In genomic region chr11:110410638-110411037, GRCh38 we compare ENCODE assay signal across 16 cellular contexts. TPM values are rescaled to one million over a fixed set of nuclear protein-coding genes. Genes with fewer than 3 reads are reported as not detected.
DNase-seq lines count a peak whose midpoint lies in the region; ATAC-seq and TF ChIP-seq lines count a peak whose summit lies in the region.
"Had no signal": no experiment of that assay in that cellular context is flagged by ENCODE, and none has a peak within 500 bp of the region (broad histone marks: within the 10 kb centered on the region; RNA-seq: fewer than 3 reads in every experiment).

No MANE protein-coding gene starts in this region.

- H3K9me3 ChIP-seq in SK-N-MC (ENCODE audit: low read depth, low read length) (no peaks in the 10 kb centered on the region), adrenal gland (replicated peaks in 1 of 3) (no peaks in the 10 kb centered on the region), trophoblast cell (ENCODE audit: insufficient read depth, low read depth, low read length) (no peaks in the 10 kb centered on the region), Caco-2 (peaks cover 16% of the 10 kb centered on the region)
- H3K9me3 ChIP-seq: A549, BE2C had no signal

- intact Hi-C loops in adrenal gland (cut with DNase I) (no loop called here), Caco-2 (cut with micrococcal nuclease; ENCODE audit: unreplicated experiment) (no loop called here)
- intact Hi-C loops in activated naive CD4-positive, alpha-beta T cell treated with anti-CD3 and anti-CD28 coated beads for 36 hours (cut with micrococcal nuclease) = no loop called here

- BruUV-seq in Caco-2 (replicated peaks; lab: Mats Ljungman, UMichigan) = no TSS peak

- ATAC-seq in foreskin keratinocyte = no peak
- ATAC-seq: A549, GM23338 had no signal

- no peak overlapping the region for H2AFZ ChIP-seq in trophoblast cell (ENCODE audit: insufficient read depth, low read length, poor library complexity)
- H2AFZ ChIP-seq: GM23338 had no signal

- no peak overlapping the region for H3K4me3 Mint-ChIP-seq in Caco-2 (ENCODE audit: unreplicated experiment)
- H3K4me3 Mint-ChIP-seq in activated naive CD4-positive, alpha-beta T cell treated with anti-CD3 and anti-CD28 coated beads for 36 hours = no peak overlapping the region
- H3K4me3 Mint-ChIP-seq: CD4-positive, alpha-beta memory T cell; GM23338 had no signal

- H3K4ac ChIP-seq in trophoblast cell (ENCODE audit: low read depth, low read length) = no peak overlapping the region

- H3K4me1 ChIP-seq in adrenal gland (replicated peaks in 1 of 2) (peaks cover 13 to 24% of the 10 kb centered on the region in 2 donors), trophoblast cell (ENCODE audit: control insufficient read depth in 1 of 2, insufficient read depth in 2 of 2, low read length in 2 of 2) (peaks cover 0 to 3% of the 10 kb centered on the region in 2 experiments), Caco-2 (peaks cover 11% of the 10 kb centered on the region), foreskin keratinocyte (no peaks in the 10 kb centered on the region)
- H3K4me1 ChIP-seq: A549, BE2C had no signal

- H3K4me3 ChIP-seq in NB4 (ENCODE audit: low read depth, low read length) = no peak overlapping the region
- H3K4me3 ChIP-seq in SK-N-MC = no peak overlapping the region
- no peak overlapping the region for H3K4me3 ChIP-seq in adrenal gland
- no peak overlapping the region for H3K4me3 ChIP-seq in trophoblast cell (ENCODE audit: low read depth, low read length)
- H3K4me3 ChIP-seq in Caco-2 (ENCODE audit: low read depth, low read length) = no peak overlapping the region
- H3K4me3 ChIP-seq: A549, GM23338 had no signal

- TF ChIP-seq POLR2A in NB4 (IDR thresholded peaks at IDR 0.05; ENCODE audit: extremely low read depth, insufficient read length) = no peak
- no peak for TF ChIP-seq POLR2A in adrenal gland (IDR thresholded peaks at IDR 0.05)

- no peaks in the 10 kb centered on the region for H3K27me3 Mint-ChIP-seq in Caco-2 (ENCODE audit: insufficient read depth, unreplicated experiment)
- H3K27me3 Mint-ChIP-seq in activated naive CD4-positive, alpha-beta T cell treated with anti-CD3 and anti-CD28 coated beads for 36 hours (ENCODE audit: low read depth) = peaks cover 2% of the 10 kb centered on the region

- H3K36me3 ChIP-seq in SK-N-MC (ENCODE audit: insufficient read depth, low read length) (peaks cover 46% of the 10 kb centered on the region), adrenal gland (replicated peaks in 1 of 2) (no peaks in the 10 kb centered on the region), trophoblast cell (ENCODE audit: control insufficient read depth in 1 of 2, insufficient read depth in 2 of 2, low read length in 2 of 2) (peaks cover 0 to 2% of the 10 kb centered on the region in 2 experiments), Caco-2 (ENCODE audit: control insufficient read depth, insufficient read depth, low read length) (no peaks in the 10 kb centered on the region)
- H3K36me3 ChIP-seq: BE2C had no signal

- peaks cover 6% of the 10 kb centered on the region for H3K4me1 Mint-ChIP-seq in Caco-2 (ENCODE audit: low read depth, unreplicated experiment)
- no peaks in the 10 kb centered on the region for H3K4me1 Mint-ChIP-seq in activated naive CD4-positive, alpha-beta T cell treated with anti-CD3 and anti-CD28 coated beads for 36 hours (ENCODE audit: low read depth)
- H3K4me1 Mint-ChIP-seq: CD4-positive, alpha-beta memory T cell; GM23338 had no signal

- no peak overlapping the region for H2BK12ac ChIP-seq in trophoblast cell (ENCODE audit: low read length)

- H4K8ac ChIP-seq in trophoblast cell (ENCODE audit: low read depth, low read length) = no peak overlapping the region

- H2AK5ac ChIP-seq in trophoblast cell (ENCODE audit: low read length) = no peak overlapping the region

- no peaks in the 10 kb centered on the region for H3K9me3 Mint-ChIP-seq in Caco-2 (ENCODE audit: unreplicated experiment)
- H3K9me3 Mint-ChIP-seq in activated naive CD4-positive, alpha-beta T cell treated with anti-CD3 and anti-CD28 coated beads for 36 hours = no peaks in the 10 kb centered on the region

- H3K4me2 ChIP-seq in trophoblast cell (ENCODE audit: low read length) = no peak overlapping the region
- H3K4me2 ChIP-seq: A549, GM23338 had no signal

- peaks cover 7% of the 10 kb centered on the region for H3K36me3 Mint-ChIP-seq in Caco-2 (ENCODE audit: insufficient read depth, unreplicated experiment)
- H3K36me3 Mint-ChIP-seq in activated naive CD4-positive, alpha-beta T cell treated with anti-CD3 and anti-CD28 coated beads for 36 hours (ENCODE audit: low read depth) = no peaks in the 10 kb centered on the region
- H3K36me3 Mint-ChIP-seq: CD4-positive, alpha-beta memory T cell had no signal

- no peak overlapping the region for H2BK120ac ChIP-seq in trophoblast cell (ENCODE audit: insufficient read depth, low read length, poor library complexity)

- H3K23ac ChIP-seq in trophoblast cell (ENCODE audit: low read length) = no peak overlapping the region

- H3K14ac ChIP-seq in trophoblast cell (ENCODE audit: low read length) = no peak overlapping the region

- CTCF ChIA-PET in Caco-2 (lab: Charles Lee) = no interaction called here
- CTCF ChIA-PET in activated naive CD4-positive, alpha-beta T cell treated with anti-CD3 and anti-CD28 coated beads for 36 hours (lab: Charles Lee) = interaction anchor here (1.2 kb wide), 1 partner anchor 210 kb away, joined by 3 read pairs; no protein-coding TSS in a partner anchor

- H4K12ac ChIP-seq in trophoblast cell (ENCODE audit: low read depth, low read length) = no peak overlapping the region

- POLR2A ChIA-PET in Caco-2 (lab: Charles Lee) = no interaction called here

- H3K79me2 ChIP-seq in trophoblast cell (ENCODE audit: control insufficient read depth, insufficient read depth, low read length, poor library complexity) = no peaks in the 10 kb centered on the region

- TF ChIP-seq CTCF in NB4 (IDR thresholded peaks at IDR 0.05; ENCODE audit: low read depth, low read length) = no peak
- no peak for TF ChIP-seq CTCF in adrenal gland (IDR thresholded peaks at IDR 0.05)
- TF ChIP-seq CTCF in Caco-2 (IDR thresholded peaks at IDR 0.05; ENCODE audit: insufficient read depth in 1 of 2, low read depth in 1 of 2, low read length in 1 of 2, severe bottlenecking in 1 of 2, unreplicated experiment in 1 of 2) = no peak
- TF ChIP-seq CTCF in foreskin keratinocyte (conservative IDR thresholded peaks at IDR 0.05) = no peak

- H3K79me1 ChIP-seq in trophoblast cell (ENCODE audit: low read length) = no peaks in the 10 kb centered on the region

- H3K27me3 ChIP-seq in adrenal gland (no peaks in the 10 kb centered on the region), trophoblast cell (ENCODE audit: insufficient read depth, low read length) (no peaks in the 10 kb centered on the region), Caco-2 (replicated peaks; ENCODE audit: control insufficient read depth, insufficient read depth, low read length) (no peaks in the 10 kb centered on the region), foreskin keratinocyte (peaks cover 7% of the 10 kb centered on the region)
- H3K27me3 ChIP-seq: BE2C had no signal

- H4K91ac ChIP-seq in trophoblast cell (ENCODE audit: low read depth, low read length) = no peak overlapping the region

- peak overlapping the region; percentile 40; the same call in 1 of the 2 replicates for H3K27ac ChIP-seq in SK-N-MC
- peak overlapping the region in 4 of 5 donors; percentile 18 to 70 (median 24) for H3K27ac ChIP-seq in adrenal gland
- H3K27ac ChIP-seq in trophoblast cell (ENCODE audit: low read depth, low read length) = no peak overlapping the region
- no peak overlapping the region for H3K27ac ChIP-seq in foreskin keratinocyte
- H3K27ac ChIP-seq: A549, C4-2B had no signal

- H3K18ac ChIP-seq in trophoblast cell (ENCODE audit: low read length) = no peak overlapping the region

- H3K9ac ChIP-seq in SK-N-MC (ENCODE audit: insufficient read length) (no peak overlapping the region), trophoblast cell (ENCODE audit: low read length) (no peak overlapping the region)

- no peak overlapping the region for H3K27ac Mint-ChIP-seq in Caco-2 (ENCODE audit: unreplicated experiment)
- no peak overlapping the region for H3K27ac Mint-ChIP-seq in activated naive CD4-positive, alpha-beta T cell treated with anti-CD3 and anti-CD28 coated beads for 36 hours
- H3K27ac Mint-ChIP-seq: CD4-positive, alpha-beta memory T cell; GM23338 had no signal

- no peak overlapping the region for H2BK5ac ChIP-seq in trophoblast cell (ENCODE audit: low read depth, low read length, poor library complexity)

- WGBS in adrenal gland, 4 donors = 50 to 72% (median 57%) methylated on average over 1 of the region's 1 CpG
- WGBS in trophoblast cell (ENCODE audit: extremely low coverage, insufficient coverage, insufficient read length) = no CpG with 5 or more reads among the region's 1 CpG

- DNase-seq in NB4 (ENCODE audit: low read depth) (peak; percentile 50), SK-N-MC (ENCODE audit: low read depth, low spot score) (no peak), adrenal gland (no peak), trophoblast cell (peak; percentile 63 to 92), Caco-2 (no peak), foreskin keratinocyte (no peak)
- DNase-seq in activated naive CD4-positive, alpha-beta T cell treated with anti-CD3 and anti-CD28 coated beads for 36 hours = no peak
- DNase-seq: BE2C; CD4-positive, alpha-beta memory T cell; DMS153; DMS79 treated with DMSO at 0.1 percent for 48 hours; EL; H7 had no signal

RNA-seq across cellular contexts. Expression of gene FDX1, which starts 19.1 kb away (rescaled TPM):
- 1,000 to 10,000 TPM in 1 of 8 donors, 100 to 1,000 TPM in 7; 124 to 1,285 (median 315) TPM for total RNA-seq in adrenal gland
- 1,000 to 10,000 TPM in 1 of 3 donors, 100 to 1,000 TPM in 1, 10 to 100 TPM in 1; 51.1 to 1,586 (median 165) TPM for polyA plus RNA-seq in adrenal gland
- polyA plus RNA-seq in trophoblast cell (2013) = 56.2 and 62.4 TPM in 2 replicates
- total RNA-seq in Caco-2 (2022) = 29.5 and 29.9 TPM in 2 replicates
- total RNA-seq in activated naive CD4-positive, alpha-beta T cell treated with anti-CD3 and anti-CD28 coated beads for 36 hours = 10 to 100 TPM; 12.3 to 13.4 TPM
- 10.6 and 11.0 TPM in 2 replicates for total RNA-seq in foreskin keratinocyte
- polyA plus RNA-seq in foreskin keratinocyte = 8.7 and 10.0 TPM in 2 replicates

Comparison
In these comparisons a context has a peak if more than half of its experiments do, and no peak if none do; other contexts are left out.
1. DNase-seq: peak in NB4 (single experiment) and trophoblast cell (2 of 2); none in SK-N-MC (single experiment), adrenal gland (0 of 7), Caco-2 (0 of 2), activated naive CD4-positive, alpha-beta T cell treated with anti-CD3 and anti-CD28 coated beads for 36 hours (single experiment) and foreskin keratinocyte (0 of 2).
2. H3K27ac ChIP-seq: peak in SK-N-MC (single experiment) and adrenal gland (4 of 5); none in trophoblast cell (single experiment) and foreskin keratinocyte (single experiment).